19 cellular contexts compared by ENCODE assay signal in the genomic region with DNA sequence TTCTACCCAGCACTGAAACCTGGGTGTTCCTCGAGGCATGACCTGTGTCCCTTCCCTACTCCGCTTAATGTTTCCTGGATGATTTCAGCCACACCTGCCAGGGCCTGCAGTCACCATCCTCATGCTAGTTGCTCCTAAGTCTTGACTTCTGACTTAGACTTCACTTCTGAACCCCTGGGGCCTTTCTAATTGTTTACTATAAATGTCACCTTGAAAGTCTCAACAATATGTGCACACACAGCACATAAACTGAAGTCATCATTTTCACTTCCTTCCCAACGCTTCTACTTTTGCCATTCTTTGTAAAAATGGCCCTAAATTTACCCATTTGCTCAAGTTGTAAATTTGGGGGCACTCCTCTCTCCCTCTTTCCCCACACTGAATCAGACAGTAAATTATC.
DNase-seq lines count a peak whose midpoint lies in the region; ATAC-seq and TF ChIP-seq lines count a peak whose summit lies in the region.
"Had no signal": no experiment of that assay in that cellular context is flagged by ENCODE, and none has a peak within 500 bp of the region (broad histone marks: within the 10 kb centered on the region; RNA-seq: fewer than 3 reads in every experiment).

No MANE protein-coding gene starts in this region.

- DNase-seq in GM10266 (ENCODE audit: extremely low spot score) (peak; percentile 31), NCI-H774 (lab: John Stamatoyannopoulos, UW) (no peak), NCI-H187 treated with DMSO at 0.1 percent for 48 hours (lab: John Stamatoyannopoulos, UW) (no peak)
- DNase-seq in natural killer cell treated with Interleukin-12 subunit alpha and Interleukin-12 subunit beta and Interleukin-15 and Interleukin-18, amount 100 ng/mL, for 72 hours (ENCODE audit: low spot score): no peak
- DNase-seq: BE2C; CD4-positive, alpha-beta memory T cell; DMS79; IMR-90; NCI-H1092 treated with DMSO at 0.1 percent for 48 hours; NCI-H1694; NCI-H345; NCI-H526 treated with DMSO at 0.1 percent for 48 hours; SHP77 had no signal

- no peak overlapping the region for H3K4me3 Mint-ChIP-seq in natural killer cell treated with Interleukin-12 subunit alpha and Interleukin-12 subunit beta and Interleukin-15 and Interleukin-18, amount 100 ng/mL, for 72 hours
- H3K4me3 Mint-ChIP-seq: CD4-positive, alpha-beta memory T cell; T-helper 1 cell treated with Interleukin-12 subunit alpha and Interleukin-12 subunit beta and Interleukin-4 antibody, amounts not matched to agents 30 μg/mL and 1 μg/mL, for 36 hours had no signal

- H3K27ac Mint-ChIP-seq in natural killer cell treated with Interleukin-12 subunit alpha and Interleukin-12 subunit beta and Interleukin-15 and Interleukin-18, amount 100 ng/mL, for 72 hours: no peak overlapping the region
- H3K27ac Mint-ChIP-seq: CD4-positive, alpha-beta memory T cell; T-helper 1 cell treated with Interleukin-12 subunit alpha and Interleukin-12 subunit beta and Interleukin-4 antibody, amounts not matched to agents 30 μg/mL and 1 μg/mL, for 36 hours had no signal

- peaks cover 25% of the 10 kb centered on the region for H3K36me3 Mint-ChIP-seq in natural killer cell treated with Interleukin-12 subunit alpha and Interleukin-12 subunit beta and Interleukin-15 and Interleukin-18, amount 100 ng/mL, for 72 hours

- no peak for TF ChIP-seq CTCF in GM10266 (IDR thresholded peaks at IDR 0.05; ENCODE audit: control insufficient read depth, insufficient read depth, low read depth, missing control alignments)

- no peaks in the 10 kb centered on the region for H3K27me3 Mint-ChIP-seq in natural killer cell treated with Interleukin-12 subunit alpha and Interleukin-12 subunit beta and Interleukin-15 and Interleukin-18, amount 100 ng/mL, for 72 hours
- H3K27me3 Mint-ChIP-seq: CD4-positive, alpha-beta memory T cell had no signal

- ATAC-seq in GM19035 (IDR thresholded peaks at IDR 0.05; ENCODE audit: unreplicated experiment): peak; percentile 47
- peak; percentile 61 for ATAC-seq in HG03095 (IDR thresholded peaks at IDR 0.05; ENCODE audit: unreplicated experiment)
- peak; percentile 38 for ATAC-seq in esophagus mucosa
- no peak for ATAC-seq in natural killer cell treated with Interleukin-12 subunit alpha and Interleukin-12 subunit beta and Interleukin-15 and Interleukin-18, amount 100 ng/mL, for 72 hours
- no peak for ATAC-seq in GM19463 (IDR thresholded peaks at IDR 0.05; ENCODE audit: unreplicated experiment)
- ATAC-seq: Panc1 had no signal

- H3K4me1 Mint-ChIP-seq in natural killer cell treated with Interleukin-12 subunit alpha and Interleukin-12 subunit beta and Interleukin-15 and Interleukin-18, amount 100 ng/mL, for 72 hours (ENCODE audit: low read depth in 2 of 2): peaks cover 20 to 25% of the 10 kb centered on the region in 2 donors

- no peaks in the 10 kb centered on the region for H3K9me3 Mint-ChIP-seq in natural killer cell treated with Interleukin-12 subunit alpha and Interleukin-12 subunit beta and Interleukin-15 and Interleukin-18, amount 100 ng/mL, for 72 hours
- H3K9me3 Mint-ChIP-seq: CD4-positive, alpha-beta memory T cell; T-helper 1 cell treated with Interleukin-12 subunit alpha and Interleukin-12 subunit beta and Interleukin-4 antibody, amounts not matched to agents 30 μg/mL and 1 μg/mL, for 36 hours had no signal

Comparison
In these comparisons a context has a peak if more than half of its experiments do, and no peak if none do; other contexts are left out.
1. ATAC-seq: peak in GM19035 (single experiment), HG03095 (single experiment) and esophagus mucosa (single experiment); none in natural killer cell treated with Interleukin-12 subunit alpha and Interleukin-12 subunit beta and Interleukin-15 and Interleukin-18, amount 100 ng/mL, for 72 hours (0 of 2) and GM19463 (single experiment).